26 cellular contexts compared by ENCODE assay signal in genomic region chr17:71029246-71029645, GRCh38.
"Had no signal": no experiment of that assay in that cellular context is flagged by ENCODE, and none has a peak within 500 bp of the region (broad histone marks: within the 10 kb centered on the region; RNA-seq: fewer than 3 reads in every experiment).

No MANE protein-coding gene starts in this region.

- H3K4me3 ChIP-seq: stomach, suprapubic skin, testis, thoracic aorta, thyroid gland, tibial artery, tibial nerve, transverse colon, upper lobe of left lung, upper lobe of right lung, uterus, vagina had no signal

- FAIRE-seq: urothelium cell line had no signal

- ATAC-seq: stimulated activated effector memory CD8-positive, alpha-beta T cell treated with anti-CD3 and anti-CD28 coated beads, Interleukin-12 subunit alpha, Interleukin-12 subunit beta, amount 100 ng/mL, for 72 hours; stimulated activated memory B cell treated with anti-CD40 and anti-IgM and Interleukin-4, amounts not matched to agents 10 μg/mL and 1 μg/mL and 100 μg/mL, for 72 hours; stimulated activated naive B cell treated with anti-CD40 and anti-IgM and Interleukin-4, amounts not matched to agents 10 μg/mL and 1 μg/mL and 100 μg/mL, for 72 hours; stimulated activated naive CD8-positive, alpha-beta T cell treated with anti-CD3 and anti-CD28 coated beads, Interleukin-15, amount 100 ng/mL, for 72 hours; stimulated activated naive CD8-positive, alpha-beta T cell treated with anti-CD3 and anti-CD28 coated beads, Interleukin-15, Interleukin-2, amounts not matched to agents 100 U/mL and 50 U/mL, for 24 hours; upper lobe of right lung had no signal

- H3K36me3 ChIP-seq: stomach, suprapubic skin, thoracic aorta, thyroid gland, tibial artery, tibial nerve, transverse colon, upper lobe of left lung, upper lobe of right lung, uterus, vagina had no signal

- DNase-seq: stimulated activated CD4-positive, alpha-beta T cell treated with anti-CD3 and anti-CD28 coated beads, Interleukin-2, amount 100 ng/mL, for 48 hours; stimulated activated CD4-positive, alpha-beta T cell treated with anti-CD3 and anti-CD28 coated beads, Interleukin-4, amount 100 ng/mL, for 1 hour; stimulated activated CD4-positive, alpha-beta T cell treated with anti-CD3 and anti-CD28 coated beads, Interleukin-4, amount 100 ng/mL, for 24 hours; stimulated activated CD4-positive, alpha-beta T cell treated with anti-CD3 and anti-CD28 coated beads, Interleukin-4, amount 100 ng/mL, for 4 hours; stimulated activated CD8-positive, alpha-beta memory T cell treated with anti-CD3 and anti-CD28 coated beads, Interleukin-4, amount 100 ng/mL, for 48 hours; stimulated activated naive B cell treated with anti-CD40 and anti-IgM and Interleukin-4, amounts not matched to agents 10 μg/mL and 1 μg/mL and 100 μg/mL, for 72 hours; stimulated activated naive CD4-positive, alpha-beta T cell; stimulated activated naive CD4-positive, alpha-beta T cell treated with Interleukin-2 at 50 U/mL for 16 hours; stimulated activated naive CD8-positive, alpha-beta T cell treated with anti-CD3 and anti-CD28 coated beads, Interleukin-15, amount 100 ng/mL, for 72 hours; stimulated activated naive CD8-positive, alpha-beta T cell treated with anti-CD3 and anti-CD28 coated beads, Interleukin-15, Interleukin-2, amounts not matched to agents 100 U/mL and 50 U/mL, for 24 hours; stomach; substantia nigra; testis; thyroid gland; tibial artery; transverse colon; upper lobe of left lung; upper lobe of right lung; uterus had no signal

- H3K4me1 ChIP-seq: stomach, suprapubic skin, testis, thyroid gland, tibial artery, tibial nerve, transverse colon, upper lobe of left lung, upper lobe of right lung, uterus, vagina had no signal

- H3K27me3 ChIP-seq: stomach, testis, thyroid gland, tibial artery, tibial nerve, transverse colon, upper lobe of left lung, upper lobe of right lung, uterus, vagina had no signal

- H3K27ac ChIP-seq: stomach, suprapubic skin, testis, thoracic aorta, thyroid gland, tibial artery, tibial nerve, transverse colon, upper lobe of left lung, upper lobe of right lung, uterus, vagina had no signal

- H3K9me3 ChIP-seq: stomach, suprapubic skin, testis, thoracic aorta, thyroid gland, tibial artery, tibial nerve, transverse colon, upper lobe of left lung, upper lobe of right lung, uterus, vagina had no signal
